In genomic region chr14:75402867-75403413, GRCh38 we compare ENCODE assay signal across 20 cellular contexts. TPM values are rescaled to one million over a fixed set of nuclear protein-coding genes. Genes with fewer than 3 reads are reported as not detected.
"Had no signal": no experiment of that assay in that cellular context is flagged by ENCODE, and none has a peak within 500 bp of the region (broad histone marks: within the 10 kb centered on the region; RNA-seq: fewer than 3 reads in every experiment).

No MANE protein-coding gene starts in this region.

- H3K4me3 Mint-ChIP-seq: activated CD4-positive, alpha-beta memory T cell treated with anti-CD3 and anti-CD28 coated beads for 36 hours; activated CD4-positive, alpha-beta T cell treated with anti-CD3 and anti-CD28 coated beads for 36 hours; activated naive CD8-positive, alpha-beta T cell treated with anti-CD3 and anti-CD28 coated beads, Interleukin-2, amount 10 ng/mL, durations not matched to agents 7 days and 5 days; activated T-helper 17 cell treated with anti-CD3 and anti-CD28 coated beads, Interleukin-2, amount 50 U/mL, for 72 hours; dendritic cell treated with granulocyte-macrophage colony-stimulating factor and Interleukin-4, amounts not matched to agents 40 ng/mL and 50 ng/mL, for 4 days; naive thymus-derived CD4-positive, alpha-beta T cell; neural progenitor cell; stimulated activated naive CD8-positive, alpha-beta T cell treated with anti-CD3 and anti-CD28 coated beads, Interleukin-15, amount 100 ng/mL, for 72 hours had no signal

- H3K27ac ChIP-seq: cardiac muscle cell, neural progenitor cell, prostate gland had no signal

- H3K4me1 Mint-ChIP-seq: activated T-helper 17 cell treated with anti-CD3 and anti-CD28 coated beads, Interleukin-2, amount 50 U/mL, for 72 hours had no signal

- H3K27me3 ChIP-seq: cardiac muscle cell, neural progenitor cell, right atrium auricular region, suprapubic skin had no signal

- H3K9me3 Mint-ChIP-seq: activated T-helper 17 cell treated with anti-CD3 and anti-CD28 coated beads, Interleukin-2, amount 50 U/mL, for 72 hours; dendritic cell treated with granulocyte-macrophage colony-stimulating factor and Interleukin-4, amounts not matched to agents 40 ng/mL and 50 ng/mL, for 4 days; stimulated activated naive CD8-positive, alpha-beta T cell treated with anti-CD3 and anti-CD28 coated beads, Interleukin-15, amount 100 ng/mL, for 72 hours had no signal

- H3K27ac Mint-ChIP-seq: activated CD4-positive, alpha-beta memory T cell treated with anti-CD3 and anti-CD28 coated beads for 36 hours; activated CD4-positive, alpha-beta T cell treated with anti-CD3 and anti-CD28 coated beads for 36 hours; activated naive CD8-positive, alpha-beta T cell treated with anti-CD3 and anti-CD28 coated beads, Interleukin-2, amount 10 ng/mL, durations not matched to agents 7 days and 5 days; activated T-helper 17 cell treated with anti-CD3 and anti-CD28 coated beads, Interleukin-2, amount 50 U/mL, for 72 hours; dendritic cell treated with granulocyte-macrophage colony-stimulating factor and Interleukin-4, amounts not matched to agents 40 ng/mL and 50 ng/mL, for 4 days; naive thymus-derived CD4-positive, alpha-beta T cell; neural progenitor cell; stimulated activated naive CD8-positive, alpha-beta T cell treated with anti-CD3 and anti-CD28 coated beads, Interleukin-15, amount 100 ng/mL, for 72 hours had no signal

- DNase-seq: activated CD4-positive, alpha-beta memory T cell treated with anti-CD3 and anti-CD28 coated beads for 36 hours; activated CD4-positive, alpha-beta T cell treated with anti-CD3 and anti-CD28 coated beads for 36 hours; activated naive CD4-positive, alpha-beta T cell treated with Interleukin-2 at 50 U/mL for 16 hours; activated naive CD8-positive, alpha-beta T cell treated with anti-CD3 and anti-CD28 coated beads, Interleukin-2, amount 10 ng/mL, durations not matched to agents 7 days and 5 days; amygdala; effector CD8-positive, alpha-beta T cell; mesenchymal stem cell; naive thymus-derived CD4-positive, alpha-beta T cell; stimulated activated CD4-positive, alpha-beta T cell treated with anti-CD3 and anti-CD28 coated beads, Interleukin-15, amount 100 ng/mL, for 24 hours; stimulated activated CD4-positive, alpha-beta T cell treated with anti-CD3 and anti-CD28 coated beads, Interleukin-2, amount 100 ng/mL, for 48 hours; stimulated activated naive CD8-positive, alpha-beta T cell treated with anti-CD3 and anti-CD28 coated beads, Interleukin-15, amount 100 ng/mL, for 72 hours; trophoblast cell had no signal

- ATAC-seq: activated CD4-positive, alpha-beta T cell treated with anti-CD3 and anti-CD28 coated beads for 36 hours; activated T-helper 17 cell treated with anti-CD3 and anti-CD28 coated beads, Interleukin-2, amount 50 U/mL, for 72 hours; esophagus mucosa; naive thymus-derived CD4-positive, alpha-beta T cell; stimulated activated naive CD8-positive, alpha-beta T cell treated with anti-CD3 and anti-CD28 coated beads, Interleukin-15, amount 100 ng/mL, for 72 hours had no signal

- H3K36me3 Mint-ChIP-seq: activated CD4-positive, alpha-beta memory T cell treated with anti-CD3 and anti-CD28 coated beads for 36 hours; activated naive CD8-positive, alpha-beta T cell treated with anti-CD3 and anti-CD28 coated beads, Interleukin-2, amount 10 ng/mL, durations not matched to agents 7 days and 5 days; neural progenitor cell had no signal

- H3K27me3 Mint-ChIP-seq: activated CD4-positive, alpha-beta memory T cell treated with anti-CD3 and anti-CD28 coated beads for 36 hours; activated CD4-positive, alpha-beta T cell treated with anti-CD3 and anti-CD28 coated beads for 36 hours; dendritic cell treated with granulocyte-macrophage colony-stimulating factor and Interleukin-4, amounts not matched to agents 40 ng/mL and 50 ng/mL, for 4 days; stimulated activated naive CD8-positive, alpha-beta T cell treated with anti-CD3 and anti-CD28 coated beads, Interleukin-15, amount 100 ng/mL, for 72 hours had no signal

RNA-seq across cellular contexts. Expression of gene JDP2, which starts 24.9 kb away (rescaled TPM):
- polyA plus RNA-seq: naive thymus-derived CD4-positive, alpha-beta T cell had no signal
